9 cellular contexts compared by ENCODE assay signal in genomic region chr12:2739832-2740641, GRCh38. TPM values are rescaled to one million over a fixed set of nuclear protein-coding genes. Genes with fewer than 3 reads are reported as not detected.
DNase-seq lines count a peak whose midpoint lies in the region; ATAC-seq and TF ChIP-seq lines count a peak whose summit lies in the region.
"Had no signal": no experiment of that assay in that cellular context is flagged by ENCODE, and none has a peak within 500 bp of the region (broad histone marks: within the 10 kb centered on the region; RNA-seq: fewer than 3 reads in every experiment).

No MANE protein-coding gene starts in this region.

- no peak overlapping the region for H3K4me3 ChIP-seq in HCT116 (replicated peaks in 1 of 2; ENCODE audit: low read depth in 1 of 2, low read length in 2 of 2)
- H3K4me3 ChIP-seq in WI38 (ENCODE audit: low read depth, low read length), result no peak overlapping the region
- H3K4me3 ChIP-seq in lower leg skin (ENCODE audit: low read depth, poor library complexity, severe bottlenecking), result no peak overlapping the region
- H3K4me3 ChIP-seq: skin epidermis had no signal

- H4K20me1 ChIP-seq in HCT116 (ENCODE audit: insufficient read depth), result no peaks in the 10 kb centered on the region

- WGBS in lower leg skin, 2 donors, result 43 to 48% methylated on average over 11 of the region's 11 CpGs

- no peak overlapping the region for H3K9ac ChIP-seq in HCT116 (ENCODE audit: low read length)

- peak; percentile 73 for TF ChIP-seq RAD21 in HCT116 (IDR thresholded peaks at IDR 0.05; ENCODE audit: low read depth)

- H3K4me3 Mint-ChIP-seq in activated T-cell treated with anti-CD3 and anti-CD28 coated beads, Interleukin-2, amount 50 U/mL, for 24 hours, result no peak overlapping the region

- intact Hi-C loops in HCT116 (cut with micrococcal nuclease) (loop anchor here (1.0 to 5.0 kb wide), 3 partner anchors 44 to 302 kb away; no protein-coding TSS in a partner anchor), lower leg skin (cut with DNase I; ENCODE audit: low total_unique reads) (no loop called here)

- RAD21 ChIA-PET in HCT116 (lab: Charles Lee; ENCODE audit: low non-redundant PET in 1 of 2, low total read pairs in 2 of 2, uncharacterized antibody in 2 of 2, unreplicated experiment in 2 of 2), result interaction anchor here in 1 of 2 experiments (1.2 kb wide), 1 partner anchor 45 kb away, joined by 4 read pairs; no protein-coding TSS in a partner anchor

- H3K9me3 Mint-ChIP-seq in activated T-cell treated with anti-CD3 and anti-CD28 coated beads, Interleukin-2, amount 50 U/mL, for 24 hours, result no peaks in the 10 kb centered on the region

- peaks cover 3% of the 10 kb centered on the region for H3K4me1 Mint-ChIP-seq in activated T-cell treated with anti-CD3 and anti-CD28 coated beads, Interleukin-2, amount 50 U/mL, for 24 hours (ENCODE audit: low read depth)

- H3K36me3 Mint-ChIP-seq in activated T-cell treated with anti-CD3 and anti-CD28 coated beads, Interleukin-2, amount 50 U/mL, for 24 hours (ENCODE audit: low read depth), result no peaks in the 10 kb centered on the region

- CTCF ChIA-PET in HCT116 (lab: Charles Lee), result interaction anchor here (0.7 to 1.4 kb wide), 6 partner anchors 44 to 302 kb away, joined by 3 to 19 read pairs (median 4); partner anchors contain the start of gene TULP3

- ATAC-seq in HCT116, result peak; percentile 68
- ATAC-seq in GM21423 (IDR thresholded peaks at IDR 0.05; ENCODE audit: unreplicated experiment), result no peak
- ATAC-seq in HG03095 (IDR thresholded peaks at IDR 0.05; ENCODE audit: unreplicated experiment), result no peak

- no peaks in the 10 kb centered on the region for H3K36me3 ChIP-seq in HCT116 (ENCODE audit: control insufficient read depth in 1 of 2, insufficient read depth in 2 of 2, low read length in 2 of 2)

- H3K27me3 ChIP-seq in HCT116 (ENCODE audit: insufficient read depth, low read length), result peaks cover 66% of the 10 kb centered on the region

- no peaks in the 10 kb centered on the region for H3K4me1 ChIP-seq in HCT116 (ENCODE audit: control insufficient read depth in 1 of 2, insufficient read depth in 2 of 2, low read length in 2 of 2)

- DNase-seq in HCT116 (ENCODE audit: low read depth, low spot score), result no peak
- peak; percentile 79 for DNase-seq in inferior parietal cortex (ENCODE audit: extremely low spot score)
- no peak for DNase-seq in activated T-cell treated with anti-CD3 and anti-CD28 coated beads, Interleukin-2, amount 50 U/mL, for 24 hours
- no peak for DNase-seq in lower leg skin (ENCODE audit: low spot score in 2 of 2)

- H3K27ac ChIP-seq in 22Rv1 (no peak overlapping the region), HCT116 (ENCODE audit: low read depth, low read length) (no peak overlapping the region)
- H3K27ac ChIP-seq: skin epidermis had no signal

- H3K79me2 ChIP-seq in HCT116 (ENCODE audit: insufficient read depth, low read length), result no peaks in the 10 kb centered on the region

- no peaks in the 10 kb centered on the region for H3K9me3 ChIP-seq in HCT116 (ENCODE audit: control insufficient read depth in 1 of 2, insufficient read depth in 1 of 2, low read depth in 1 of 2, low read length in 2 of 2)

- TF ChIP-seq CTCF in 22Rv1 (IDR thresholded peaks at IDR 0.05) (peak; percentile 94), HCT116 (IDR thresholded peaks at IDR 0.05 in 2 of 3, conservative IDR thresholded peaks at IDR 0.05 in 1 of 3; ENCODE audit: borderline replicate concordance in 1 of 3, insufficient read depth in 1 of 3, low read depth in 2 of 3, low read length in 2 of 3) (peak; percentile 57 to 72 (median 66); a peak in 5 of 6 replicates), WI38 (IDR thresholded peaks at IDR 0.05; ENCODE audit: low read depth, low read length) (0 out of 2 replicates have a peak, but pooled peaks have one; percentile 27), lower leg skin (IDR thresholded peaks at IDR 0.05) (no peak)

- no peaks in the 10 kb centered on the region for H3K9me2 ChIP-seq in HCT116 (ENCODE audit: insufficient read depth)

- H3K27ac Mint-ChIP-seq in activated T-cell treated with anti-CD3 and anti-CD28 coated beads, Interleukin-2, amount 50 U/mL, for 24 hours, result no peak overlapping the region

- POLR2A ChIA-PET in HCT116 (lab: Charles Lee), result no interaction called here

- TF ChIP-seq POLR2A in HCT116 (IDR thresholded peaks at IDR 0.05; ENCODE audit: borderline replicate concordance, extremely low read depth, insufficient read depth, insufficient read length) (no peak), lower leg skin (IDR thresholded peaks at IDR 0.05) (no peak)

- H2AFZ ChIP-seq in HCT116 (ENCODE audit: low read depth, low read length, poor library complexity, severe bottlenecking), result no peak overlapping the region

- H3K27me3 Mint-ChIP-seq in activated T-cell treated with anti-CD3 and anti-CD28 coated beads, Interleukin-2, amount 50 U/mL, for 24 hours, result peaks cover 4% of the 10 kb centered on the region

- H3K4me2 ChIP-seq in HCT116 (ENCODE audit: low read length), result no peak overlapping the region

- BruUV-seq in HCT116 (replicated peaks; lab: Mats Ljungman, UMichigan), result no TSS peak

TF ChIP-seq in HCT116, 20 proteins besides CTCF, POLR2A, EP300 and RAD21:
- no peak for TF ChIP-seq EZH2 (IDR thresholded peaks at IDR 0.05)
- TF ChIP-seq SRF (IDR thresholded peaks at IDR 0.05; ENCODE audit: low read depth), result no peak
- TF ChIP-seq CEBPB (IDR thresholded peaks at IDR 0.05; ENCODE audit: low read depth), result no peak
- no peak for TF ChIP-seq ZBTB33 (IDR thresholded peaks at IDR 0.05; ENCODE audit: extremely low read depth, insufficient replicate concordance, low read length)
- no peak for TF ChIP-seq SP1 (IDR thresholded peaks at IDR 0.05; ENCODE audit: low read depth)
- no peak for TF ChIP-seq YY1 (IDR thresholded peaks at IDR 0.05; ENCODE audit: extremely low read depth, insufficient replicate concordance, low read depth, low read length)
- no peak for TF ChIP-seq EGR1 (IDR thresholded peaks at IDR 0.05; ENCODE audit: low read depth)

RNA-seq across cellular contexts. Expression of gene FKBP4, which starts 54.7 kb away (rescaled TPM):
- total RNA-seq in HCT116 (2021; ENCODE audit: unreplicated experiment), result 178 TPM
- 92.9 and 116 TPM in 2 replicates for polyA plus RNA-seq in HCT116 (2012)
- total RNA-seq in lower leg skin, result 10 to 100 TPM; 43.1 to 65.0 (median 50.2) TPM

Comparison
In these comparisons a context has a peak if more than half of its experiments do, and no peak if none do; other contexts are left out.
1. CTCF ChIP-seq: peak in 22Rv1 (single experiment), HCT116 (3 of 3) and WI38 (single experiment); none in lower leg skin (0 of 3).